ENCODE assay signal across 8 cellular contexts in genomic region chr16:683396-684066, GRCh38. TPM values are rescaled to one million over a fixed set of nuclear protein-coding genes. Genes with fewer than 3 reads are reported as not detected.
DNase-seq lines count a peak whose midpoint lies in the region; TF ChIP-seq lines count a peak whose summit lies in the region.

No MANE protein-coding gene starts in this region.

- H3K9me3 ChIP-seq in BE2C (no peaks in the 10 kb centered on the region), breast epithelium (no peaks in the 10 kb centered on the region), muscle layer of colon (ENCODE audit: low read length) (no peaks in the 10 kb centered on the region)

- H3K27me3 ChIP-seq in BE2C (no peaks in the 10 kb centered on the region), HL-60 (ENCODE audit: insufficient read depth, poor library complexity, severe bottlenecking) (no peaks in the 10 kb centered on the region), breast epithelium (no peaks in the 10 kb centered on the region), muscle layer of colon (ENCODE audit: control insufficient read depth in 1 of 2, insufficient read depth in 2 of 2, low read length in 2 of 2) (no peaks in the 10 kb centered on the region)

- H3K9ac ChIP-seq in muscle layer of colon (ENCODE audit: low read length) = no peak overlapping the region

- peak overlapping the region; percentile 69 for H3K4me3 ChIP-seq in BE2C (ENCODE audit: low read depth, low read length)
- peak overlapping the region; percentile 47 for H3K4me3 ChIP-seq in HL-60 (replicated peaks; ENCODE audit: insufficient read depth, low read length)
- H3K4me3 ChIP-seq in breast epithelium = peak overlapping the region; percentile 62 to 90 (median 76)
- peak overlapping the region; percentile 56 to 83 for H3K4me3 ChIP-seq in muscle layer of colon (ENCODE audit: low read depth in 1 of 2, low read length in 2 of 2)

- no peak for DNase-seq in BE2C
- DNase-seq in HL-60 (ENCODE audit: low read depth in 1 of 2, low spot score in 1 of 2) = no peak
- no peak for DNase-seq in breast epithelium (ENCODE audit: low spot score in 2 of 2)
- DNase-seq in UCSD-AML1 (lab: John Stamatoyannopoulos, UW; ENCODE audit: unreplicated experiment) = no peak
- no peak for DNase-seq in AML-193 (lab: John Stamatoyannopoulos, UW)
- DNase-seq in NCI-H1105 treated with DMSO at 0.1 percent for 48 hours (lab: John Stamatoyannopoulos, UW) = no peak
- DNase-seq in NCI-H2196 treated with DMSO at 0.1 percent for 48 hours (lab: John Stamatoyannopoulos, UW; ENCODE audit: unreplicated experiment) = no peak

- H3K36me3 ChIP-seq in BE2C (peaks cover 51% of the 10 kb centered on the region), breast epithelium (no peaks in the 10 kb centered on the region), muscle layer of colon (ENCODE audit: insufficient read depth, low read length) (peaks cover 20% of the 10 kb centered on the region)

- no peak for TF ChIP-seq POLR2A in breast epithelium (IDR thresholded peaks at IDR 0.05)

- H3K27ac ChIP-seq in HL-60 (replicated peaks) (peak overlapping the region; percentile 70), breast epithelium (peak overlapping the region; percentile 79 to 93), muscle layer of colon (ENCODE audit: low read depth, low read length) (peak overlapping the region; percentile 82)

- TF ChIP-seq CTCF in BE2C (IDR thresholded peaks at IDR 0.05; ENCODE audit: low read depth, low read length) = no peak
- TF ChIP-seq CTCF in HL-60 (IDR thresholded peaks at IDR 0.05; ENCODE audit: insufficient read depth, low read length) = no peak
- no peak for TF ChIP-seq CTCF in breast epithelium (IDR thresholded peaks at IDR 0.05)

- intact Hi-C loops in breast epithelium (cut with DNase I; ENCODE audit: low total_unique reads) = no loop called here

- peaks cover 15% of the 10 kb centered on the region for H3K4me1 ChIP-seq in BE2C
- peaks cover 17 to 37% of the 10 kb centered on the region in 2 donors for H3K4me1 ChIP-seq in breast epithelium
- H3K4me1 ChIP-seq in muscle layer of colon (ENCODE audit: insufficient read depth, low read length) = peaks cover 30% of the 10 kb centered on the region

RNA-seq across cellular contexts. Expression of gene JMJD8, which starts 0.6 kb away (rescaled TPM):
- 327 TPM for polyA plus RNA-seq in BE2C (2012; ENCODE audit: insufficient read depth, insufficient read length, low read depth)
- 10 to 100 TPM; 67.2 to 83.4 (median 67.5) TPM for total RNA-seq in breast epithelium

RNA-seq across cellular contexts. Expression of gene STUB1, which starts 3.3 kb away (rescaled TPM):
- 418 TPM for polyA plus RNA-seq in BE2C (2012; ENCODE audit: insufficient read depth, insufficient read length, low read depth)
- 100 to 1,000 TPM; 127 to 184 (median 175) TPM for total RNA-seq in breast epithelium

RNA-seq across cellular contexts. Expression of gene WDR24, which starts 6.7 kb away (rescaled TPM):
- 67.0 TPM for polyA plus RNA-seq in BE2C (2012; ENCODE audit: insufficient read depth, insufficient read length, low read depth)
- 1 to 10 TPM; 7.2 to 9.2 (median 8.8) TPM for total RNA-seq in breast epithelium

RNA-seq across cellular contexts. Expression of gene RHBDL1, which starts 8.1 kb away (rescaled TPM):
- polyA plus RNA-seq in BE2C (2012; ENCODE audit: insufficient read depth, insufficient read length, low read depth) = 2.8 TPM
- 1 to 10 TPM in 2 of 3 donors, under 1 TPM in 1; 0.48 to 2.3 (median 1.0) TPM for total RNA-seq in breast epithelium

RNA-seq across cellular contexts. Expression of gene RHOT2, which starts 15.6 kb away (rescaled TPM):
- polyA plus RNA-seq in BE2C (2012; ENCODE audit: insufficient read depth, insufficient read length, low read depth) = 535 TPM
- 10 to 100 TPM; 39.4 to 90.8 (median 66.9) TPM for total RNA-seq in breast epithelium
